Comparison of ENCODE assay signal across 1 cellular context in genomic region chr11:78171951-78172350, GRCh38.
TF ChIP-seq lines count a peak whose summit lies in the region.

No MANE protein-coding gene starts in this region.

TF ChIP-seq in endothelial cell of umbilical vein, 7 proteins besides CTCF, POLR2A, EP300 and RAD21 (continued from another document):
- TF ChIP-seq MAX (IDR thresholded peaks at IDR 0.05; ENCODE audit: insufficient read depth, insufficient read length) (no peak), GATA2 (IDR thresholded peaks at IDR 0.05; ENCODE audit: insufficient read depth, insufficient read length, low read depth, low read length) (no peak), POLR2AphosphoS5 (IDR thresholded peaks at IDR 0.05; ENCODE audit: insufficient read depth, low read depth, low read length) (no peak)
